In genomic region chr4:108328033-108328732, GRCh38 we compare ENCODE assay signal across 19 cellular contexts.
A peak's percentile ranks its signal among the peaks of the same experiment; 100 is the strongest.
DNase-seq lines count a peak whose midpoint lies in the region; ATAC-seq and TF ChIP-seq lines count a peak whose summit lies in the region.
"Had no signal": no experiment of that assay in that cellular context is flagged by ENCODE, and none has a peak within 500 bp of the region (broad histone marks: within the 10 kb centered on the region; RNA-seq: fewer than 3 reads in every experiment).

No MANE protein-coding gene starts in this region.

- POLR2A ChIA-PET in T-cell (lab: Charles Lee) = no interaction called here

- peaks cover 36% of the 10 kb centered on the region for H3K4me1 Mint-ChIP-seq in activated naive CD4-positive, alpha-beta T cell treated with anti-CD3 and anti-CD28 coated beads, Interleukin-2, amount 50 U/mL, for 24 hours
- H3K4me1 Mint-ChIP-seq in activated naive CD4-positive, alpha-beta T cell treated with anti-CD3 and anti-CD28 coated beads, Interleukin-2, amount 10 ng/mL, durations not matched to agents 7 days and 5 days = peaks cover 25% of the 10 kb centered on the region
- H3K4me1 Mint-ChIP-seq in T-cell (peaks cover 25 to 40% (median 29%) of the 10 kb centered on the region in 3 donors), nephron progenitor cell (peaks cover 28% of the 10 kb centered on the region)

- H3K36me3 Mint-ChIP-seq in activated naive CD4-positive, alpha-beta T cell treated with anti-CD3 and anti-CD28 coated beads, Interleukin-2, amount 50 U/mL, for 24 hours = no peaks in the 10 kb centered on the region
- H3K36me3 Mint-ChIP-seq in activated naive CD4-positive, alpha-beta T cell treated with anti-CD3 and anti-CD28 coated beads, Interleukin-2, amount 10 ng/mL, durations not matched to agents 7 days and 5 days = peaks cover 4% of the 10 kb centered on the region
- H3K36me3 Mint-ChIP-seq in T-cell = no peaks in the 10 kb centered on the region
- no peaks in the 10 kb centered on the region for H3K36me3 Mint-ChIP-seq in nephron progenitor cell (ENCODE audit: low read depth)

- H3K27me3 Mint-ChIP-seq in activated naive CD4-positive, alpha-beta T cell treated with anti-CD3 and anti-CD28 coated beads, Interleukin-2, amount 50 U/mL, for 24 hours = no peaks in the 10 kb centered on the region
- H3K27me3 Mint-ChIP-seq in activated naive CD4-positive, alpha-beta T cell treated with anti-CD3 and anti-CD28 coated beads, Interleukin-2, amount 10 ng/mL, durations not matched to agents 7 days and 5 days = peaks cover 11% of the 10 kb centered on the region
- peaks cover 0 to 2% of the 10 kb centered on the region in 2 donors for H3K27me3 Mint-ChIP-seq in T-cell
- no peaks in the 10 kb centered on the region for H3K27me3 Mint-ChIP-seq in nephron progenitor cell (ENCODE audit: low read depth, poor library complexity)

- peak in 3 of 4 experiments; percentile 40 to 64 (median 43) for ATAC-seq in T-cell (replicated peaks in 1 of 4)
- ATAC-seq: Panc1 had no signal

- no peak for TF ChIP-seq CTCF in LNCaP clone FGC (IDR thresholded peaks at IDR 0.05; ENCODE audit: control insufficient read depth, extremely low read depth, insufficient read depth)
- TF ChIP-seq CTCF in nephron progenitor cell (IDR thresholded peaks at IDR 0.05) = no peak

- H3K4me3 ChIP-seq in LNCaP clone FGC (ENCODE audit: low read depth, low read length) = no peak overlapping the region
- H3K4me3 ChIP-seq: BLaER1, SJCRH30 had no signal

- H3K27ac Mint-ChIP-seq in activated naive CD4-positive, alpha-beta T cell treated with anti-CD3 and anti-CD28 coated beads, Interleukin-2, amount 50 U/mL, for 24 hours = no peak overlapping the region
- H3K27ac Mint-ChIP-seq in activated naive CD4-positive, alpha-beta T cell treated with anti-CD3 and anti-CD28 coated beads, Interleukin-2, amount 10 ng/mL, durations not matched to agents 7 days and 5 days = no peak overlapping the region
- peak overlapping the region; percentile 3 to 11 for H3K27ac Mint-ChIP-seq in T-cell
- peak overlapping the region; percentile 15 for H3K27ac Mint-ChIP-seq in nephron progenitor cell
- H3K27ac Mint-ChIP-seq: IgD-negative memory B cell had no signal

- no peaks in the 10 kb centered on the region for H3K9me3 Mint-ChIP-seq in activated naive CD4-positive, alpha-beta T cell treated with anti-CD3 and anti-CD28 coated beads, Interleukin-2, amount 50 U/mL, for 24 hours
- H3K9me3 Mint-ChIP-seq in activated naive CD4-positive, alpha-beta T cell treated with anti-CD3 and anti-CD28 coated beads, Interleukin-2, amount 10 ng/mL, durations not matched to agents 7 days and 5 days = peaks cover 2% of the 10 kb centered on the region
- H3K9me3 Mint-ChIP-seq in T-cell (no peaks in the 10 kb centered on the region), nephron progenitor cell (no peaks in the 10 kb centered on the region)
- H3K9me3 Mint-ChIP-seq: CD8-positive, alpha-beta memory T cell had no signal

- H3K4me3 Mint-ChIP-seq in activated naive CD4-positive, alpha-beta T cell treated with anti-CD3 and anti-CD28 coated beads, Interleukin-2, amount 50 U/mL, for 24 hours = peak overlapping the region; percentile 15
- no peak overlapping the region for H3K4me3 Mint-ChIP-seq in activated naive CD4-positive, alpha-beta T cell treated with anti-CD3 and anti-CD28 coated beads, Interleukin-2, amount 10 ng/mL, durations not matched to agents 7 days and 5 days
- H3K4me3 Mint-ChIP-seq in T-cell (peak overlapping the region in 1 of 3 donors; percentile 29), nephron progenitor cell (no peak overlapping the region)
- H3K4me3 Mint-ChIP-seq: CD8-positive, alpha-beta memory T cell; IgD-negative memory B cell had no signal

- CTCF ChIA-PET in activated naive CD4-positive, alpha-beta T cell treated with anti-CD3 and anti-CD28 coated beads, Interleukin-2, amount 10 ng/mL, durations not matched to agents 7 days and 5 days (lab: Charles Lee) = no interaction called here
- CTCF ChIA-PET in T-cell (lab: Charles Lee) = no interaction called here

- no peak for DNase-seq in activated naive CD4-positive, alpha-beta T cell treated with anti-CD3 and anti-CD28 coated beads, Interleukin-2, amount 10 ng/mL, durations not matched to agents 7 days and 5 days
- DNase-seq in LNCaP clone FGC (ENCODE audit: low read depth) = peak; percentile 28
- no peak for DNase-seq in T-cell
- DNase-seq in nephron progenitor cell = no peak
- DNase-seq in NCI-H146 treated with DMSO at 0.1 percent for 48 hours (lab: John Stamatoyannopoulos, UW; ENCODE audit: unreplicated experiment) = no peak
- DNase-seq in NCI-H774 (lab: John Stamatoyannopoulos, UW) = no peak
- DNase-seq in NCI-H2227 (lab: John Stamatoyannopoulos, UW; ENCODE audit: unreplicated experiment) = no peak
- DNase-seq: CD8-positive, alpha-beta memory T cell; DMS53; NCI-H1105; NCI-H1694; NCI-H2107; NCI-H2227 treated with DMSO at 0.1 percent for 48 hours; NCI-H524; SJCRH30 had no signal

Comparison
In these comparisons a context has a peak if more than half of its experiments do, and no peak if none do; other contexts are left out.
1. H3K27ac Mint-ChIP-seq: peak in T-cell (2 of 2) and nephron progenitor cell (single experiment); none in activated naive CD4-positive, alpha-beta T cell treated with anti-CD3 and anti-CD28 coated beads, Interleukin-2, amount 50 U/mL, for 24 hours (single experiment) and activated naive CD4-positive, alpha-beta T cell treated with anti-CD3 and anti-CD28 coated beads, Interleukin-2, amount 10 ng/mL, durations not matched to agents 7 days and 5 days (single experiment).